In genomic region chr20:59772931-59773913, GRCh38 we compare ENCODE assay signal across 28 cellular contexts.
A peak's percentile ranks its signal among the peaks of the same experiment; 100 is the strongest.
DNase-seq lines count a peak whose midpoint lies in the region; ATAC-seq and TF ChIP-seq lines count a peak whose summit lies in the region.
"Had no signal": no experiment of that assay in that cellular context is flagged by ENCODE, and none has a peak within 500 bp of the region (broad histone marks: within the 10 kb centered on the region; RNA-seq: fewer than 3 reads in every experiment).

No MANE protein-coding gene starts in this region.

- H3K4me1 ChIP-seq in RWPE2 (ENCODE audit: insufficient read depth, poor library complexity, severe bottlenecking): no peaks in the 10 kb centered on the region
- no peaks in the 10 kb centered on the region for H3K4me1 ChIP-seq in suprapubic skin
- H3K4me1 ChIP-seq: neural progenitor cell, prostate gland, right lobe of liver had no signal

- TF ChIP-seq EP300 in suprapubic skin (IDR thresholded peaks at IDR 0.05): no peak

- H3K4me3 ChIP-seq in RWPE2 (ENCODE audit: severe bottlenecking) (no peak overlapping the region), suprapubic skin (no peak overlapping the region)
- H3K4me3 ChIP-seq: neural progenitor cell, prostate gland, right lobe of liver, SK-N-MC had no signal

- H3K4me1 Mint-ChIP-seq in activated CD8-positive, alpha-beta memory T cell treated with anti-CD3 and anti-CD28 coated beads, Interleukin-2, amount 10 ng/mL, durations not matched to agents 7 days and 5 days: peaks cover 6% of the 10 kb centered on the region
- H3K4me1 Mint-ChIP-seq: activated B cell treated with CpG ODN at 0.5 μM for 24 hours; activated CD4-positive, alpha-beta memory T cell treated with anti-CD3 and anti-CD28 coated beads, Interleukin-2, amount 10 ng/mL, durations not matched to agents 7 days and 5 days; activated T-helper 17 cell treated with anti-CD3 and anti-CD28 coated beads, Interleukin-2, amount 50 U/mL, for 72 hours; immature natural killer cell had no signal

- no peaks in the 10 kb centered on the region for H3K9me3 ChIP-seq in RWPE2 (ENCODE audit: severe bottlenecking)
- no peaks in the 10 kb centered on the region for H3K9me3 ChIP-seq in suprapubic skin
- H3K9me3 ChIP-seq: prostate gland, right lobe of liver had no signal

- no peaks in the 10 kb centered on the region for H3K9me3 Mint-ChIP-seq in activated CD8-positive, alpha-beta memory T cell treated with anti-CD3 and anti-CD28 coated beads, Interleukin-2, amount 10 ng/mL, durations not matched to agents 7 days and 5 days (ENCODE audit: low read depth)
- no peaks in the 10 kb centered on the region for H3K9me3 Mint-ChIP-seq in activated naive CD4-positive, alpha-beta T cell treated with anti-CD3 and anti-CD28 coated beads, Interleukin-2, amount 50 U/mL, for 72 hours
- H3K9me3 Mint-ChIP-seq: activated CD4-positive, alpha-beta memory T cell treated with anti-CD3 and anti-CD28 coated beads, Interleukin-2, amount 10 ng/mL, durations not matched to agents 7 days and 5 days; activated T-helper 17 cell treated with anti-CD3 and anti-CD28 coated beads, Interleukin-2, amount 50 U/mL, for 72 hours; immature natural killer cell; neural progenitor cell; type B pancreatic cell had no signal

- CTCF ChIA-PET in activated CD8-positive, alpha-beta memory T cell treated with anti-CD3 and anti-CD28 coated beads, Interleukin-2, amount 10 ng/mL, durations not matched to agents 7 days and 5 days (lab: Charles Lee): no interaction called here

- H3K27ac Mint-ChIP-seq in activated CD8-positive, alpha-beta memory T cell treated with anti-CD3 and anti-CD28 coated beads, Interleukin-2, amount 10 ng/mL, durations not matched to agents 7 days and 5 days: no peak overlapping the region
- no peak overlapping the region for H3K27ac Mint-ChIP-seq in activated naive CD4-positive, alpha-beta T cell treated with anti-CD3 and anti-CD28 coated beads, Interleukin-2, amount 50 U/mL, for 72 hours
- H3K27ac Mint-ChIP-seq: activated B cell treated with CpG ODN at 0.5 μM for 24 hours; activated CD4-positive, alpha-beta memory T cell treated with anti-CD3 and anti-CD28 coated beads, Interleukin-2, amount 10 ng/mL, durations not matched to agents 7 days and 5 days; activated naive CD8-positive, alpha-beta T cell; activated T-helper 17 cell treated with anti-CD3 and anti-CD28 coated beads, Interleukin-2, amount 50 U/mL, for 72 hours; immature natural killer cell; neural progenitor cell; type B pancreatic cell had no signal

- H3K27me3 ChIP-seq in RWPE2 (ENCODE audit: insufficient read depth, poor library complexity, severe bottlenecking) (peaks cover 9% of the 10 kb centered on the region), suprapubic skin (peaks cover 8% of the 10 kb centered on the region)
- H3K27me3 ChIP-seq: right lobe of liver had no signal

- 64% methylated on average over 11 of the region's 21 CpGs for WGBS in suprapubic skin

- H3K27ac ChIP-seq in RWPE2 (ENCODE audit: poor library complexity, severe bottlenecking) (no peak overlapping the region), suprapubic skin (no peak overlapping the region)
- H3K27ac ChIP-seq: neural progenitor cell, prostate gland, right lobe of liver, RWPE1, SK-N-MC had no signal

- ATAC-seq in activated CD8-positive, alpha-beta memory T cell treated with anti-CD3 and anti-CD28 coated beads, Interleukin-2, amount 10 ng/mL, durations not matched to agents 7 days and 5 days: no peak
- ATAC-seq in RWPE2 (ENCODE audit: low read depth) (no peak), GM18517 (IDR thresholded peaks at IDR 0.05; ENCODE audit: unreplicated experiment) (no peak)
- ATAC-seq in activated naive CD4-positive, alpha-beta T cell treated with anti-CD3 and anti-CD28 coated beads, Interleukin-2, amount 50 U/mL, for 72 hours: no peak
- ATAC-seq: activated T-helper 17 cell treated with anti-CD3 and anti-CD28 coated beads, Interleukin-2, amount 50 U/mL, for 72 hours; right lobe of liver had no signal

- H3K36me3 Mint-ChIP-seq in activated CD8-positive, alpha-beta memory T cell treated with anti-CD3 and anti-CD28 coated beads, Interleukin-2, amount 10 ng/mL, durations not matched to agents 7 days and 5 days: no peaks in the 10 kb centered on the region
- H3K36me3 Mint-ChIP-seq in activated naive CD4-positive, alpha-beta T cell treated with anti-CD3 and anti-CD28 coated beads, Interleukin-2, amount 50 U/mL, for 72 hours: no peaks in the 10 kb centered on the region
- H3K36me3 Mint-ChIP-seq: activated naive CD8-positive, alpha-beta T cell; immature natural killer cell; neural progenitor cell; type B pancreatic cell had no signal

- DNase-seq in activated CD8-positive, alpha-beta memory T cell treated with anti-CD3 and anti-CD28 coated beads, Interleukin-2, amount 50 U/mL, for 48 hours: peak; percentile 20
- no peak for DNase-seq in activated CD8-positive, alpha-beta memory T cell treated with anti-CD3 and anti-CD28 coated beads, Interleukin-2, amount 10 ng/mL, durations not matched to agents 7 days and 5 days
- peak; percentile 83 for DNase-seq in RWPE2 (ENCODE audit: low spot score)
- peak; percentile 82 for DNase-seq in mesenteric fat pad (ENCODE audit: low spot score)
- DNase-seq in suprapubic skin (ENCODE audit: low spot score in 2 of 2): peak; percentile 40 to 72
- DNase-seq in SW 1271 (lab: John Stamatoyannopoulos, UW): no peak
- DNase-seq in activated naive CD4-positive, alpha-beta T cell treated with anti-CD3 and anti-CD28 coated beads, Interleukin-2, amount 50 U/mL, for 72 hours (ENCODE audit: low spot score in 2 of 2): no peak
- DNase-seq: activated B cell treated with CpG ODN at 0.5 μM for 24 hours; activated CD4-positive, alpha-beta memory T cell treated with anti-CD3 and anti-CD28 coated beads, Interleukin-2, amount 10 ng/mL, durations not matched to agents 7 days and 5 days; effector memory CD4-positive, alpha-beta T cell; GDM1; GOT3; immature natural killer cell; mesenchymal stem cell; NCI-H1092; NCI-H1694 treated with DMSO at 0.1 percent for 48 hours; NCI-H446; NCI-H82; stimulated activated CD4-positive, alpha-beta T cell treated with anti-CD3 and anti-CD28 coated beads, Interleukin-4, amount 100 ng/mL, for 1 hour had no signal

- TF ChIP-seq CTCF in RWPE2 (IDR thresholded peaks at IDR 0.05; ENCODE audit: poor library complexity, severe bottlenecking) (no peak), suprapubic skin (IDR thresholded peaks at IDR 0.05) (no peak)

- H3K36me3 ChIP-seq in RWPE2 (ENCODE audit: low read depth): no peaks in the 10 kb centered on the region
- H3K36me3 ChIP-seq in suprapubic skin: no peaks in the 10 kb centered on the region
- H3K36me3 ChIP-seq: neural progenitor cell, prostate gland, right lobe of liver had no signal

- H3K27me3 Mint-ChIP-seq in activated CD8-positive, alpha-beta memory T cell treated with anti-CD3 and anti-CD28 coated beads, Interleukin-2, amount 10 ng/mL, durations not matched to agents 7 days and 5 days: no peaks in the 10 kb centered on the region
- H3K27me3 Mint-ChIP-seq: activated B cell treated with CpG ODN at 0.5 μM for 24 hours; activated CD4-positive, alpha-beta memory T cell treated with anti-CD3 and anti-CD28 coated beads, Interleukin-2, amount 10 ng/mL, durations not matched to agents 7 days and 5 days; activated naive CD8-positive, alpha-beta T cell had no signal

- no peak for TF ChIP-seq POLR2A in suprapubic skin (IDR thresholded peaks at IDR 0.05)

- H3K4me3 Mint-ChIP-seq in activated CD8-positive, alpha-beta memory T cell treated with anti-CD3 and anti-CD28 coated beads, Interleukin-2, amount 10 ng/mL, durations not matched to agents 7 days and 5 days: no peak overlapping the region
- H3K4me3 Mint-ChIP-seq: activated B cell treated with CpG ODN at 0.5 μM for 24 hours; activated CD4-positive, alpha-beta memory T cell treated with anti-CD3 and anti-CD28 coated beads, Interleukin-2, amount 10 ng/mL, durations not matched to agents 7 days and 5 days; activated naive CD8-positive, alpha-beta T cell; activated T-helper 17 cell treated with anti-CD3 and anti-CD28 coated beads, Interleukin-2, amount 50 U/mL, for 72 hours; immature natural killer cell; neural progenitor cell; type B pancreatic cell had no signal

Comparison
In these comparisons a context has a peak if more than half of its experiments do, and no peak if none do; other contexts are left out.
1. DNase-seq: peak in activated CD8-positive, alpha-beta memory T cell treated with anti-CD3 and anti-CD28 coated beads, Interleukin-2, amount 50 U/mL, for 48 hours (single experiment), RWPE2 (single experiment), mesenteric fat pad (single experiment) and suprapubic skin (2 of 2); none in activated CD8-positive, alpha-beta memory T cell treated with anti-CD3 and anti-CD28 coated beads, Interleukin-2, amount 10 ng/mL, durations not matched to agents 7 days and 5 days (single experiment), SW 1271 (0 of 2) and activated naive CD4-positive, alpha-beta T cell treated with anti-CD3 and anti-CD28 coated beads, Interleukin-2, amount 50 U/mL, for 72 hours (0 of 2).